In the genomic region with DNA sequence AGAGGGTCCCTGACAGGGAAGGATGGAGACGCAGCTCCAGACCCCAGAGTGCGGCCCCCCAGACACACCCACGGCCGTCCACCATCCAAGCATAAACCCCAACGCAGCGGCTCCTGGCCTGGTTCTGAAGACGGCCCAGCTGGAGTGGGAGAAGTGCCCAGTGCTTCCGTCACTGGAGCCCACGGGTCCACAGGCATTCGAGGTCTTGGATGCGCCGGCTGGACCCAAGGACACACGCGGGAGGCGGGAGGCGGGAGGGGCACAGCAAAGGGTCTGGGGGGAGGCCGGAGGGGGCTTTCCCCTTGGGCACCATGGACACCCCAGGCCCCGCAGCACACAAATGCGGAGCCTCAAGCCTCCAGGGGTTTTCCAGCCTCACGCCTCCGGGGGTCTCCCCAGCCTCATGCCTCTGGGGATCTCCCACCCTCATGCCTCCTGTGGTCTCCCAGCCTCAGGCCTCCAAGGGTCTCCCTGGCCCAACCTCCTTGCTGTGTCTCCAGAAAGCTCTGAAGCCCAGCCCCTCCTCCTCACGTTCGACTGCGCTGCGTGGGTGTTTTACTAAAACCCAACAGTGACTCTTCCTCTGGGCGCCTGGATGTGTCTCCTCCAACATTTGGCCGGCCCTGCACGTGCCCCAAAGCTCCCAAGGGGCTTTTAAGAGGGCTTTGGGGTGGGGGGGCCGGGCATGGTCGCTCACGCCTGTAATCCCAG, we compare ENCODE assay signal across 8 cellular contexts. TPM values are rescaled to one million over a fixed set of nuclear protein-coding genes. Genes with fewer than 3 reads are reported as not detected.
A peak's percentile ranks its signal among the peaks of the same experiment; 100 is the strongest.
DNase-seq lines count a peak whose midpoint lies in the region; ATAC-seq and TF ChIP-seq lines count a peak whose summit lies in the region.

No MANE protein-coding gene starts in this region.

- H3K4me3 ChIP-seq in H7 (ENCODE audit: insufficient read depth, low read depth, low read length) (no peak overlapping the region), body of pancreas (no peak overlapping the region), right cardiac atrium (ENCODE audit: low read length) (peak overlapping the region; percentile 32), spleen (peak overlapping the region in 5 of 8 donors; percentile 5 to 57 (median 22))

- no peaks in the 10 kb centered on the region for H3K36me3 ChIP-seq in H7 (replicated peaks; ENCODE audit: control insufficient read depth, insufficient read depth, low read length)
- no peaks in the 10 kb centered on the region for H3K36me3 ChIP-seq in body of pancreas (replicated peaks in 1 of 2; ENCODE audit: insufficient read depth in 1 of 2, low read depth in 2 of 2)
- H3K36me3 ChIP-seq in spleen = peaks cover 0 to 3% (median 0%) of the 10 kb centered on the region in 6 donors

- ATAC-seq in body of pancreas = no peak
- peak; percentile 38 to 46 for ATAC-seq in right cardiac atrium
- no peak for ATAC-seq in GM21786 (IDR thresholded peaks at IDR 0.05; ENCODE audit: unreplicated experiment)

- H3K27me3 ChIP-seq in H7 (ENCODE audit: control insufficient read depth, insufficient read depth, low read length) (no peaks in the 10 kb centered on the region), body of pancreas (no peaks in the 10 kb centered on the region), right cardiac atrium (ENCODE audit: control insufficient read depth, insufficient read depth) (no peaks in the 10 kb centered on the region), spleen (replicated peaks in 1 of 7) (peaks cover 0 to 42% (median 8%) of the 10 kb centered on the region in 7 donors)

- TF ChIP-seq CTCF in body of pancreas (IDR thresholded peaks at IDR 0.05) = no peak
- TF ChIP-seq CTCF in spleen (IDR thresholded peaks at IDR 0.05 in 8 of 11, conservative IDR thresholded peaks at IDR 0.05 in 3 of 11) = no peak

- H3K9me3 ChIP-seq in body of pancreas = no peaks in the 10 kb centered on the region
- no peaks in the 10 kb centered on the region for H3K9me3 ChIP-seq in right cardiac atrium (ENCODE audit: control insufficient read depth, low read length)
- peaks cover 0 to 4% (median 0%) of the 10 kb centered on the region in 8 donors for H3K9me3 ChIP-seq in spleen

- H3K4me1 ChIP-seq in body of pancreas = peaks cover 32% of the 10 kb centered on the region
- H3K4me1 ChIP-seq in right cardiac atrium (ENCODE audit: control insufficient read depth, insufficient read depth, low read length) = no peaks in the 10 kb centered on the region
- peaks cover 24 to 59% (median 44%) of the 10 kb centered on the region in 6 donors for H3K4me1 ChIP-seq in spleen

- 53 to 73% methylated on average over 16 to 31 of the region's 31 CpGs for WGBS in body of pancreas, 2 donors
- WGBS in right cardiac atrium = 48% methylated on average over 31 of the region's 31 CpGs
- 49 to 77% (median 65%) methylated on average over 20 to 31 of the region's 31 CpGs for WGBS in spleen, 5 donors

- H3K27ac ChIP-seq in body of pancreas (peak overlapping the region in 3 of 4 donors; percentile 46 to 63 (median 56)), right cardiac atrium (ENCODE audit: low read length) (peak overlapping the region; percentile 46), spleen (peak overlapping the region in 5 of 8 donors; percentile 41 to 67 (median 52))

- DNase-seq in H7 = peak; percentile 75
- DNase-seq in body of pancreas = peak in 1 of 4 donors; percentile 32
- peak; percentile 70 to 91 (median 86) for DNase-seq in right cardiac atrium
- DNase-seq in spleen = no peak
- no peak for DNase-seq in inferior parietal cortex (ENCODE audit: extremely low spot score)
- no peak for DNase-seq in effector CD8-positive, alpha-beta T cell (lab: John Stamatoyannopoulos, UW)
- no peak for DNase-seq in AG08395 (ENCODE audit: low spot score)

- TF ChIP-seq POLR2A in body of pancreas (IDR thresholded peaks at IDR 0.05) (no peak), spleen (IDR thresholded peaks at IDR 0.05) (no peak)

- intact Hi-C loops in body of pancreas (cut with DNase I) = loop anchor here (5.0 kb wide), 1 partner anchor 125 kb away; no protein-coding TSS in a partner anchor
- intact Hi-C loops in right cardiac atrium (cut with DNase I) = loop anchor here (2.0 to 10.0 kb wide), 4 partner anchors 103 to 110 kb away; a partner anchor contains a TSS
- intact Hi-C loops in spleen (cut with DNase I; ENCODE audit: low total_unique reads) = loop anchor here (5.0 kb wide), 1 partner anchor 110 kb away; no protein-coding TSS in a partner anchor

RNA-seq across cellular contexts. Expression of a gene that starts 15.2 kb away (rescaled TPM):
- total RNA-seq in H7 (2014; rRNA removed; shearing (Covaris generic)) = 7.0 and 15.7 TPM in 2 replicates
- total RNA-seq in body of pancreas (10 to 100 TPM; 23.3 to 34.9 TPM), right cardiac atrium (10 to 100 TPM in 2 of 4 donors, 1 to 10 TPM in 2; 7.9 to 13.4 (median 11.1) TPM), spleen (10 to 100 TPM; 14.5 to 52.8 (median 29.8) TPM)
- polyA plus RNA-seq in right cardiac atrium (14.6 TPM), spleen (10 to 100 TPM; 15.6 to 62.3 (median 43.4) TPM)

RNA-seq across cellular contexts. Expression of a gene that starts 15.4 kb away (rescaled TPM):
- 0.78 and 1.0 TPM in 2 replicates for total RNA-seq in H7 (2014; rRNA removed; shearing (Covaris generic))
- total RNA-seq in body of pancreas = 10 to 100 TPM in 1 of 2 donors, 1 to 10 TPM in 1; 7.3 to 12.9 TPM
- total RNA-seq in right cardiac atrium = 1 to 10 TPM; 3.1 to 7.5 (median 4.5) TPM
- 4.3 TPM for polyA plus RNA-seq in right cardiac atrium
- total RNA-seq in spleen = 10 to 100 TPM in 2 of 7 donors, 1 to 10 TPM in 5; 1.9 to 15.0 (median 5.3) TPM
- polyA plus RNA-seq in spleen = 10 to 100 TPM in 1 of 3 donors, 1 to 10 TPM in 2; 3.2 to 10.7 (median 7.8) TPM

RNA-seq across cellular contexts. Expression of a gene that starts 33.4 kb away (rescaled TPM):
- 0.55 and 0.76 TPM in 2 replicates for total RNA-seq in H7 (2014; rRNA removed; shearing (Covaris generic))
- total RNA-seq in body of pancreas (1 to 10 TPM; 2.0 to 2.3 TPM), right cardiac atrium (not detected), spleen (under 1 TPM in 3 of 7 donors, not detected in 4; 0.26 to 0.37 (median 0.28) TPM)
- polyA plus RNA-seq in right cardiac atrium (not detected), spleen (under 1 TPM; 0.07 to 0.10 (median 0.09) TPM)

RNA-seq across cellular contexts. Expression of a gene that starts 51.4 kb away (rescaled TPM):
- 37.9 and 39.0 TPM in 2 replicates for total RNA-seq in H7 (2014; rRNA removed; shearing (Covaris generic))
- total RNA-seq in body of pancreas = 10 to 100 TPM; 65.4 to 65.9 TPM
- total RNA-seq in right cardiac atrium = 10 to 100 TPM; 12.4 to 21.5 (median 18.6) TPM
- 25.5 TPM for polyA plus RNA-seq in right cardiac atrium
- 10 to 100 TPM; 21.8 to 39.0 (median 25.5) TPM for total RNA-seq in spleen
- 10 to 100 TPM; 21.8 to 49.3 (median 26.7) TPM for polyA plus RNA-seq in spleen

Comparison
In these comparisons a context has a peak if more than half of its experiments do, and no peak if none do; other contexts are left out.
1. DNase-seq: peak in H7 (single experiment) and right cardiac atrium (3 of 3); none in spleen (single experiment), inferior parietal cortex (single experiment), effector CD8-positive, alpha-beta T cell (single experiment) and AG08395 (single experiment).
2. H3K4me3 ChIP-seq: peak in right cardiac atrium (single experiment) and spleen (5 of 8); none in H7 (single experiment) and body of pancreas (0 of 2).
3. ATAC-seq: peak in right cardiac atrium (2 of 2); none in body of pancreas (single experiment) and GM21786 (single experiment).
4. Peak in every context shown above with its lines, with median percentiles within 50 percentile points of each other: H3K27ac ChIP-seq.